ENCODE assay signal across 16 cellular contexts in genomic region chrX:40326186-40326965, GRCh38.
"Had no signal": no experiment of that assay in that cellular context is flagged by ENCODE, and none has a peak within 500 bp of the region (broad histone marks: within the 10 kb centered on the region; RNA-seq: fewer than 3 reads in every experiment).

No MANE protein-coding gene starts in this region.

- H3K27me3 ChIP-seq: body of pancreas, esophagus muscularis mucosa, right atrium auricular region, tibial artery had no signal

- H3K4me1 Mint-ChIP-seq: activated naive CD8-positive, alpha-beta T cell treated with anti-CD3 and anti-CD28 coated beads, Interleukin-2, amount 10 ng/mL, durations not matched to agents 7 days and 5 days had no signal

- DNase-seq: activated CD4-positive, alpha-beta T cell treated with anti-CD3 and anti-CD28 coated beads, Interleukin-2, amount 50 U/mL, for 1 hour; activated gamma-delta T cell treated with Interleukin-2 at 50 U/mL for 16 hours; activated naive CD8-positive, alpha-beta T cell treated with anti-CD3 and anti-CD28 coated beads, Interleukin-2, amount 10 ng/mL, durations not matched to agents 7 days and 5 days; amygdala; body of pancreas; caudate nucleus; lower lobe of right lung; occipital lobe; stimulated activated naive CD8-positive, alpha-beta T cell treated with anti-CD3 and anti-CD28 coated beads, Interleukin-15, Interleukin-2, amounts not matched to agents 100 U/mL and 50 U/mL, for 24 hours; substantia nigra; T1000; tibial artery had no signal

- H3K36me3 ChIP-seq: esophagus muscularis mucosa, lower lobe of right lung, right atrium auricular region, tibial artery had no signal

- H3K9me3 ChIP-seq: body of pancreas, lower lobe of right lung had no signal

- H3K4me3 Mint-ChIP-seq: activated naive CD8-positive, alpha-beta T cell treated with anti-CD3 and anti-CD28 coated beads, Interleukin-2, amount 10 ng/mL, durations not matched to agents 7 days and 5 days had no signal

- H3K4me3 ChIP-seq: body of pancreas, esophagus muscularis mucosa, lower lobe of right lung, right atrium auricular region, tibial artery had no signal

- H3K27me3 Mint-ChIP-seq: progenitor cell of endocrine pancreas had no signal

- H3K27ac Mint-ChIP-seq: activated naive CD8-positive, alpha-beta T cell treated with anti-CD3 and anti-CD28 coated beads, Interleukin-2, amount 10 ng/mL, durations not matched to agents 7 days and 5 days; progenitor cell of endocrine pancreas had no signal

- ATAC-seq: body of pancreas; lower lobe of right lung; SK-N-SH treated with all-trans-retinoic acid at 6 μM for 48 hours; stimulated activated naive CD8-positive, alpha-beta T cell treated with anti-CD3 and anti-CD28 coated beads, Interleukin-15, Interleukin-2, amounts not matched to agents 100 U/mL and 50 U/mL, for 24 hours had no signal

- H3K36me3 Mint-ChIP-seq: activated naive CD8-positive, alpha-beta T cell treated with anti-CD3 and anti-CD28 coated beads, Interleukin-2, amount 10 ng/mL, durations not matched to agents 7 days and 5 days had no signal

- H3K27ac ChIP-seq: body of pancreas, esophagus muscularis mucosa, lower lobe of right lung, right atrium auricular region, tibial artery had no signal

- H3K4me1 ChIP-seq: body of pancreas, esophagus muscularis mucosa, lower lobe of right lung, right atrium auricular region, tibial artery had no signal
